Comparison of ENCODE assay signal across 12 cellular contexts in the genomic region with DNA sequence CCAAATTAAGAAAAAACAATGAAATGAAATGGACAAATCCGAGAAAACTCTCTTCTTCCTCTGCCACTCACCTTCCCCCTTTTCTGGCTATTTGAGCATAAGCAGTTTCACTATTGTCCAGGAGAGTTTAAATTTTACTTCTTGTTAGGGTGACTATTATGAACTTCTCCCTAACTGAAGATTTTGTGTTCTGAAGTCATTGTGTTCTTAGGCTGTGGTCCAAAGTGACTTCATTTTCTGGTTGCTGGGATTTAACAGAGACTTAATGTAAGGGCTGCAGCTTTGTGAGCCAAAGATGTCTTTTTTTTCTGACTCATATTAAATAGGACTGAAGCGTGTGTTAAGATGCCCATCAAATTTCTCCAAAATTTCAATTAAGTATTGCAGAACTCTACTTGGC. TPM values are rescaled to one million over a fixed set of nuclear protein-coding genes. Genes with fewer than 3 reads are reported as not detected.
DNase-seq lines count a peak whose midpoint lies in the region; ATAC-seq and TF ChIP-seq lines count a peak whose summit lies in the region.
"Had no signal": no experiment of that assay in that cellular context is flagged by ENCODE, and none has a peak within 500 bp of the region (broad histone marks: within the 10 kb centered on the region; RNA-seq: fewer than 3 reads in every experiment).

No MANE protein-coding gene starts in this region.

- H3K4me1 Mint-ChIP-seq in natural killer cell treated with Interleukin-12 subunit alpha and Interleukin-12 subunit beta and Interleukin-15 and Interleukin-18, amount 100 ng/mL, for 72 hours (ENCODE audit: low read depth in 2 of 2), result no peaks in the 10 kb centered on the region

- peaks cover 3% of the 10 kb centered on the region for H3K9me3 Mint-ChIP-seq in natural killer cell treated with Interleukin-12 subunit alpha and Interleukin-12 subunit beta and Interleukin-15 and Interleukin-18, amount 100 ng/mL, for 72 hours

- no peaks in the 10 kb centered on the region for H3K27me3 ChIP-seq in brain microvascular endothelial cell (replicated peaks)
- H3K27me3 ChIP-seq: body of pancreas had no signal

- DNase-seq in HFF-Myc (ENCODE audit: extremely low read depth, low read depth), result peak; percentile 52
- DNase-seq in brain microvascular endothelial cell, result peak; percentile 95
- DNase-seq in iris pigment epithelial cell (ENCODE audit: low read depth), result peak; percentile 98
- peak; percentile 96 for DNase-seq in stromal cell of bone marrow (ENCODE audit: low read depth)
- DNase-seq in DMS53 (lab: John Stamatoyannopoulos, UW), result no peak
- no peak for DNase-seq in HT-29 (ENCODE audit: low spot score)
- DNase-seq in NCI-H510A treated with DMSO at 0.1 percent for 48 hours (lab: John Stamatoyannopoulos, UW), result no peak
- DNase-seq in natural killer cell treated with Interleukin-12 subunit alpha and Interleukin-12 subunit beta and Interleukin-15 and Interleukin-18, amount 100 ng/mL, for 72 hours (ENCODE audit: low spot score), result no peak
- DNase-seq: activated CD4-positive, alpha-beta T cell treated with anti-CD3 and anti-CD28 coated beads, Interleukin-2, amount 50 U/mL, for 1 hour; body of pancreas; GDM1; stimulated activated naive CD4-positive, alpha-beta T cell had no signal

- no peaks in the 10 kb centered on the region for H3K36me3 ChIP-seq in brain microvascular endothelial cell (replicated peaks)

- no peak for TF ChIP-seq CTCF in HFF-Myc (IDR thresholded peaks at IDR 0.05; ENCODE audit: low read depth, low read length, missing control alignments)
- no peak for TF ChIP-seq CTCF in brain microvascular endothelial cell (IDR thresholded peaks at IDR 0.05; ENCODE audit: low read depth, low read length, missing control alignments)

- H3K36me3 Mint-ChIP-seq in natural killer cell treated with Interleukin-12 subunit alpha and Interleukin-12 subunit beta and Interleukin-15 and Interleukin-18, amount 100 ng/mL, for 72 hours, result no peaks in the 10 kb centered on the region

- H3K27ac ChIP-seq in brain microvascular endothelial cell, result peak overlapping the region; percentile 73
- H3K27ac ChIP-seq: body of pancreas had no signal

- no peak overlapping the region for H3K4me3 Mint-ChIP-seq in natural killer cell treated with Interleukin-12 subunit alpha and Interleukin-12 subunit beta and Interleukin-15 and Interleukin-18, amount 100 ng/mL, for 72 hours

- H3K4me3 ChIP-seq in HFF-Myc (replicated peaks; ENCODE audit: low read depth, low read length) (peak overlapping the region; percentile 5; the same call in 1 of the 2 replicates), brain microvascular endothelial cell (ENCODE audit: low read depth, low read length) (no peak overlapping the region)
- H3K4me3 ChIP-seq: body of pancreas had no signal

- H3K27me3 Mint-ChIP-seq in natural killer cell treated with Interleukin-12 subunit alpha and Interleukin-12 subunit beta and Interleukin-15 and Interleukin-18, amount 100 ng/mL, for 72 hours, result peaks cover 8 to 24% of the 10 kb centered on the region in 2 donors

- no peak for ATAC-seq in natural killer cell treated with Interleukin-12 subunit alpha and Interleukin-12 subunit beta and Interleukin-15 and Interleukin-18, amount 100 ng/mL, for 72 hours
- ATAC-seq: body of pancreas had no signal

- H3K27ac Mint-ChIP-seq in natural killer cell treated with Interleukin-12 subunit alpha and Interleukin-12 subunit beta and Interleukin-15 and Interleukin-18, amount 100 ng/mL, for 72 hours, result no peak overlapping the region

- in situ Hi-C loops in brain microvascular endothelial cell (cut with HindIII; ENCODE audit: low pct_ligation_motif_present, low sequenced_read_pairs), result no loop called here

RNA-seq across cellular contexts. Expression of gene FSTL1, which starts 46.5 kb away (rescaled TPM):
- total RNA-seq in HT-29 (2014; rRNA removed; shearing (Covaris generic)), result 0.08 TPM in 1 of 2 replicates, not detected in the other
- 1 to 10 TPM; 1.4 to 2.6 TPM for total RNA-seq in natural killer cell treated with Interleukin-12 subunit alpha and Interleukin-12 subunit beta and Interleukin-15 and Interleukin-18, amount 100 ng/mL, for 72 hours

Comparison
In these comparisons a context has a peak if more than half of its experiments do, and no peak if none do; other contexts are left out.
1. DNase-seq: peak in HFF-Myc (single experiment), brain microvascular endothelial cell (single experiment), iris pigment epithelial cell (single experiment) and stromal cell of bone marrow (single experiment); none in DMS53 (single experiment), HT-29 (single experiment), NCI-H510A treated with DMSO at 0.1 percent for 48 hours (single experiment) and natural killer cell treated with Interleukin-12 subunit alpha and Interleukin-12 subunit beta and Interleukin-15 and Interleukin-18, amount 100 ng/mL, for 72 hours (single experiment).